ENCODE assay signal across 7 cellular contexts in genomic region chr13:68893721-68894120, GRCh38.
DNase-seq lines count a peak whose midpoint lies in the region; ATAC-seq and TF ChIP-seq lines count a peak whose summit lies in the region.
"Not testable (repeated sequence)": the region's sequence is repeated elsewhere in the genome, so short reads cannot be mapped to it uniquely, and the experiment has no call there.

No MANE protein-coding gene starts in this region.

- not testable (repeated sequence) for H3K27me3 Mint-ChIP-seq in Caco-2 (ENCODE audit: insufficient read depth, unreplicated experiment); endodermal cell (ENCODE audit: insufficient read depth); neural progenitor cell (ENCODE audit: insufficient read depth, low read depth); progenitor cell of endocrine pancreas

- not testable (repeated sequence) for H3K4me1 ChIP-seq in Caco-2; PC-3 (ENCODE audit: insufficient read depth, low read length); endodermal cell (ENCODE audit: control insufficient read depth, insufficient read depth, low read length); mesendoderm (ENCODE audit: control insufficient read depth, low read depth, low read length)
- peaks cover 29% of the 10 kb centered on the region for H3K4me1 ChIP-seq in neural progenitor cell

- H3K27ac ChIP-seq in PC-3 (ENCODE audit: low read length); endodermal cell (ENCODE audit: low read depth, low read length); mesendoderm (ENCODE audit: low read depth, low read length): not testable (repeated sequence)
- peak overlapping the region; percentile 77 for H3K27ac ChIP-seq in neural progenitor cell

- not testable (repeated sequence) for H4K8ac ChIP-seq in mesendoderm (ENCODE audit: low read depth, low read length)

- H3K79me1 ChIP-seq in mesendoderm (ENCODE audit: low read length), result not testable (repeated sequence)

- not testable (repeated sequence) for H3F3A ChIP-seq in PC-3 (ENCODE audit: low read length, unreplicated experiment)
- peaks cover 24% of the 10 kb centered on the region for H3F3A ChIP-seq in neural progenitor cell (ENCODE audit: low read depth)

- not testable (repeated sequence) for H4K5ac ChIP-seq in mesendoderm (ENCODE audit: low read length)

- H3K18ac ChIP-seq in mesendoderm (ENCODE audit: low read length), result not testable (repeated sequence)

- peak overlapping the region; percentile 27 for H3K27ac Mint-ChIP-seq in Caco-2 (ENCODE audit: unreplicated experiment)
- peak overlapping the region; percentile 86 for H3K27ac Mint-ChIP-seq in endodermal cell
- not testable (repeated sequence) for H3K27ac Mint-ChIP-seq in neural progenitor cell
- peak overlapping the region; percentile 34 for H3K27ac Mint-ChIP-seq in progenitor cell of endocrine pancreas

- not testable (repeated sequence) for H3K36me3 Mint-ChIP-seq in Caco-2 (ENCODE audit: insufficient read depth, unreplicated experiment); neural progenitor cell; progenitor cell of endocrine pancreas (ENCODE audit: insufficient read depth)
- peaks cover 14% of the 10 kb centered on the region for H3K36me3 Mint-ChIP-seq in endodermal cell (ENCODE audit: low read depth)

- H3K4ac ChIP-seq in mesendoderm (ENCODE audit: low read depth, low read length), result not testable (repeated sequence)

- not testable (repeated sequence) for H3K9ac ChIP-seq in PC-3 (ENCODE audit: low read length); endodermal cell (ENCODE audit: extremely low read depth, low read length, poor library complexity, severe bottlenecking); mesendoderm (ENCODE audit: low read length); neural progenitor cell

- not testable (repeated sequence) for H3K23ac ChIP-seq in mesendoderm (ENCODE audit: low read length)

- not testable (repeated sequence) for H3K56ac ChIP-seq in mesendoderm (ENCODE audit: low read length)

- H3K4me3 ChIP-seq in Caco-2 (ENCODE audit: low read depth, low read length); PC-3 (ENCODE audit: low read length); endodermal cell (ENCODE audit: low read length); mesendoderm (ENCODE audit: low read length); neural progenitor cell: not testable (repeated sequence)

- H3K27me3 ChIP-seq in Caco-2 (replicated peaks; ENCODE audit: control insufficient read depth, insufficient read depth, low read length); PC-3 (ENCODE audit: low read length); endodermal cell (ENCODE audit: control insufficient read depth, insufficient read depth, low read length, poor library complexity, severe bottlenecking); mesendoderm (ENCODE audit: insufficient read depth, low read length, poor library complexity); neural progenitor cell: not testable (repeated sequence)

- BruUV-seq in Caco-2 (replicated peaks; lab: Mats Ljungman, UMichigan); PC-3 (replicated peaks; lab: Mats Ljungman, UMichigan): not testable (repeated sequence)

- not testable (repeated sequence) for H2BK15ac ChIP-seq in mesendoderm (replicated peaks; ENCODE audit: low read depth)

- not testable (repeated sequence) for H3K4me2 ChIP-seq in PC-3 (ENCODE audit: low read length); mesendoderm (ENCODE audit: low read length)
- H3K4me2 ChIP-seq in neural progenitor cell, result peak overlapping the region; percentile 38

- not testable (repeated sequence) for H3K9me3 ChIP-seq in Caco-2; PC-3 (ENCODE audit: low read length); neural progenitor cell (ENCODE audit: low read depth)
- H3K9me3 ChIP-seq in endodermal cell (ENCODE audit: control insufficient read depth, low read length), result peaks cover 17% of the 10 kb centered on the region

- not testable (repeated sequence) for H2BK120ac ChIP-seq in mesendoderm (ENCODE audit: low read depth, low read length)

- H3K4me3 Mint-ChIP-seq in Caco-2 (ENCODE audit: unreplicated experiment); endodermal cell; neural progenitor cell; progenitor cell of endocrine pancreas (ENCODE audit: low read depth): not testable (repeated sequence)

- not testable (repeated sequence) for TF ChIP-seq CTCF in Caco-2 (IDR thresholded peaks at IDR 0.05; ENCODE audit: insufficient read depth in 1 of 2, low read depth in 1 of 2, low read length in 1 of 2, severe bottlenecking in 1 of 2, unreplicated experiment in 1 of 2); PC-3 (conservative IDR thresholded peaks at IDR 0.05; ENCODE audit: low read depth, low read length); endodermal cell (conservative IDR thresholded peaks at IDR 0.05); neural progenitor cell (IDR thresholded peaks at IDR 0.05); progenitor cell of endocrine pancreas (IDR thresholded peaks at IDR 0.05; ENCODE audit: unreplicated experiment)

- 71 to 75% methylated on average over 1 to 2 of the region's 2 CpGs for WGBS in endodermal cell (ENCODE audit: insufficient coverage in 1 of 2, insufficient read length in 1 of 2), 2 experiments
- WGBS in mesendoderm (ENCODE audit: extremely low coverage, insufficient coverage, low lambda C conversion rate), result no CpG with 5 or more reads among the region's 2 CpGs

- H3K79me2 ChIP-seq in PC-3 (ENCODE audit: low read length); mesendoderm (ENCODE audit: control insufficient read depth, insufficient read depth, low read length); neural progenitor cell (ENCODE audit: low read depth): not testable (repeated sequence)

- not testable (repeated sequence) for H2AFZ ChIP-seq in PC-3 (ENCODE audit: low read length); neural progenitor cell (replicated peaks)

- CTCF ChIA-PET in Caco-2 (lab: Charles Lee); PC-3 (lab: Charles Lee): not testable (repeated sequence)

- DNase-seq in Caco-2 (peak; percentile 17 to 46), NCI-H146 (lab: John Stamatoyannopoulos, UW) (peak; percentile 7), PC-3 (peak; percentile 14), mesendoderm (peak; percentile 2), neural progenitor cell (ENCODE audit: low spot score) (peak; percentile 2)
- not testable (repeated sequence) for DNase-seq in endodermal cell; progenitor cell of endocrine pancreas (ENCODE audit: low spot score, unreplicated experiment)

- H3K9me3 Mint-ChIP-seq in Caco-2 (ENCODE audit: unreplicated experiment) (peaks cover 25% of the 10 kb centered on the region), endodermal cell (peaks cover 11% of the 10 kb centered on the region), progenitor cell of endocrine pancreas (ENCODE audit: low read depth) (peaks cover 12% of the 10 kb centered on the region)
- H3K9me3 Mint-ChIP-seq in neural progenitor cell, result not testable (repeated sequence)

- not testable (repeated sequence) for H3K9me2 ChIP-seq in PC-3 (replicated peaks; ENCODE audit: low read length)

- intact Hi-C loops in Caco-2 (cut with micrococcal nuclease; ENCODE audit: unreplicated experiment), result not testable (repeated sequence)
- intact Hi-C loops in PC-3 (cut with micrococcal nuclease), result loop anchor here (10.0 kb wide), 1 partner anchor 149 kb away; no protein-coding TSS in a partner anchor

- H3K36me3 ChIP-seq in Caco-2 (ENCODE audit: control insufficient read depth, insufficient read depth, low read length); PC-3 (ENCODE audit: low read depth, low read length); endodermal cell (ENCODE audit: control insufficient read depth, insufficient read depth, low read length); mesendoderm (ENCODE audit: control insufficient read depth, insufficient read depth, low read length); neural progenitor cell: not testable (repeated sequence)

- not testable (repeated sequence) for ATAC-seq in PC-3

- not testable (repeated sequence) for H2BK5ac ChIP-seq in mesendoderm (ENCODE audit: low read length)

- H4K20me1 ChIP-seq in PC-3 (ENCODE audit: low read length); neural progenitor cell (ENCODE audit: low read depth): not testable (repeated sequence)

- POLR2A ChIA-PET in Caco-2 (lab: Charles Lee); PC-3 (lab: Charles Lee; ENCODE audit: unreplicated experiment): not testable (repeated sequence)

- H3K4me1 Mint-ChIP-seq in Caco-2 (ENCODE audit: low read depth, unreplicated experiment); neural progenitor cell: not testable (repeated sequence)
- H3K4me1 Mint-ChIP-seq in endodermal cell (peaks cover 40% of the 10 kb centered on the region), progenitor cell of endocrine pancreas (ENCODE audit: low read depth) (peaks cover 11% of the 10 kb centered on the region)

- H2AK5ac ChIP-seq in mesendoderm (ENCODE audit: low read length), result not testable (repeated sequence)
